In the genomic region with DNA sequence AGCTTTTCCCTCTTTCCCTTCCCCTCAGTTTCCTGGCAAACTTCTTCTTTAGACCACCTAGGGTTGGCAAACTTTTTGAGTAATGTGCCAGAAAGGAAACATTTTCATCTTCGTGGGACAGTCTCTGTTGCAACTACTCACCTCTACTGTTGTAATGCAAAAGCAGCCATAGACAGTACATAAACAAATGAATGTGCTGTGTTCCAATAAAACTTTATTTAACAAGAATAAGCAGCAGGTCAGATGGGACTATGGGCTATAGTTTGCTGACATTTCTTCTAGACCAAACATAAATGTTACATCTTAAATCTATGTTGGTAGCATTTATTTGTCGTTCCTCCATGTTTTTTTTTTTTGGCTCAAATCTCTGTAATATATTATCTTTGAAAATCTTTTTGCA, we compare ENCODE assay signal across 33 cellular contexts.
"Had no signal": no experiment of that assay in that cellular context is flagged by ENCODE, and none has a peak within 500 bp of the region (broad histone marks: within the 10 kb centered on the region; RNA-seq: fewer than 3 reads in every experiment).

No MANE protein-coding gene starts in this region.

- H3K27ac ChIP-seq: adrenal gland, ascending aorta, body of pancreas, brain microvascular endothelial cell, breast epithelium, cardiac muscle cell had no signal

- H3K4me3 ChIP-seq: adrenal gland, ascending aorta, body of pancreas, breast epithelium, cardiac muscle cell had no signal

- ATAC-seq: activated naive CD4-positive, alpha-beta T cell treated with anti-CD3 and anti-CD28 coated beads, Interleukin-2, amount 50 U/mL, for 72 hours; activated naive CD8-positive, alpha-beta T cell treated with anti-CD3 and anti-CD28 coated beads, Interleukin-2, amount 50 U/mL, for 24 hours; activated T-cell treated with anti-CD3 and anti-CD28 coated beads, Interleukin-2, amount 50 U/mL, for 4 hours; activated T-cell treated with anti-CD3 and anti-CD28 coated beads, Interleukin-2, amount 50 U/mL, for 72 hours; activated T-helper 17 cell treated with anti-CD3 and anti-CD28 coated beads, Interleukin-2, amount 50 U/mL, for 72 hours; body of pancreas had no signal

- DNase-seq: activated effector memory CD4-positive, alpha-beta T cell treated with anti-CD3 and anti-CD28 coated beads, Interleukin-2, amount 50 U/mL, for 16 hours; activated effector memory CD4-positive, alpha-beta T cell treated with Interleukin-2 at 50 U/mL for 16 hours; activated gamma-delta T cell; activated gamma-delta T cell treated with Interleukin-2 at 50 U/mL for 16 hours; activated naive CD4-positive, alpha-beta T cell; activated naive CD4-positive, alpha-beta T cell treated with anti-CD3 and anti-CD28 coated beads for 36 hours; activated naive CD4-positive, alpha-beta T cell treated with anti-CD3 and anti-CD28 coated beads, Interleukin-2, amount 10 ng/mL, durations not matched to agents 7 days and 5 days; activated naive CD4-positive, alpha-beta T cell treated with anti-CD3 and anti-CD28 coated beads, Interleukin-2, amount 50 U/mL, for 16 hours; activated naive CD4-positive, alpha-beta T cell treated with Interleukin-2 at 50 U/mL for 16 hours; activated naive CD8-positive, alpha-beta T cell treated with anti-CD3 and anti-CD28 coated beads for 36 hours; activated naive CD8-positive, alpha-beta T cell treated with anti-CD3 and anti-CD28 coated beads, Interleukin-2, amount 10 ng/mL, durations not matched to agents 7 days and 5 days; activated naive CD8-positive, alpha-beta T cell treated with anti-CD3 and anti-CD28 coated beads, Interleukin-2, amount 50 U/mL, for 24 hours; activated T-cell treated with anti-CD3 and anti-CD28 coated beads, Interleukin-2, amount 50 U/mL, for 24 hours; activated T-cell treated with anti-CD3 and anti-CD28 coated beads, Interleukin-2, amount 50 U/mL, for 4 hours; activated T-cell treated with anti-CD3 and anti-CD28 coated beads, Interleukin-2, amount 50 U/mL, for 48 hours; activated T-cell treated with anti-CD3 and anti-CD28 coated beads, Interleukin-2, amount 50 U/mL, for 72 hours; adrenal gland; amniotic stem cell; amygdala; anterior cingulate cortex; aorta; body of pancreas; brain microvascular endothelial cell; caudate nucleus; central memory CD4-positive, alpha-beta T cell; cerebellar nuclear complex had no signal

- H3K27me3 ChIP-seq: adrenal gland, ascending aorta, body of pancreas, brain microvascular endothelial cell, breast epithelium, cardiac muscle cell had no signal

- H3K4me1 ChIP-seq: adrenal gland, ascending aorta, body of pancreas, breast epithelium had no signal

- FAIRE-seq: astrocyte, bronchial epithelial cell had no signal

- H3K36me3 ChIP-seq: adrenal gland, ascending aorta, brain microvascular endothelial cell, breast epithelium, cardiac muscle cell had no signal

- H3K9me3 ChIP-seq: adrenal gland, ascending aorta, body of pancreas, breast epithelium had no signal
